ENCODE assay signal across 24 cellular contexts in the genomic region with DNA sequence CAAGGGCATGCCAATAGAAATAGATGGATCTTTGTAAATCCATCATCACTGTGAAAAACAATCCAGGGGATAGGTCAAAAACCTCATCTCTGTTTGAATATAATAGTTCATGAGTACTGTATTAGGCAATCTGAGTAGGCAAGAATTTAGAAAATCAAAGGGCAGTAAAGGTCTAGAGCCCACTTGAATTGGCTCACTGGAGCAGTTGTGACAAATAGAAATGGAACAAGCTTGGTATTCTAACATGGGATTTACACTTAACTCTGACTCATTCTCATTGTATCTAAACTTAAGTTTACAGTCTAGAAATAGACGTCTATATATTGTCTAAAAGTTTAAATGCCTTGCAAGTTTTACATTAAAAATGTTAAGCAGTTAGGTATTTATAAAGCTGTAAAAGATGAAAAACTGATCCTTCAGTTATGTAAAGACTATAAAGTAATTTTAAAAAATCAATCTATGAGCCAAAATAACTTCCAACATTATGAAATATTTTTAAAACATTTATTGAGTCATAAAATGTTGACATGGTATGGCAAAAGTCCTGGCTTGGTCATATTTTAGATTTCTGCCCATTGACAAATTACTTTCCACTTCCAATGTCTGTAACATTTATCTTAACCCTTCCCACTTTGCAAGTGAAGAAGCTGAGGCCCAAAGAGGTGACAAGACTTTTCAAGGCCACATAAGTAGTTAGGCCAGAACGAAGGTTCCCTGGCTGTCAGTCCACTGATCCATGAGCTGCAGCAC.
DNase-seq lines count a peak whose midpoint lies in the region; ATAC-seq and TF ChIP-seq lines count a peak whose summit lies in the region.
"Had no signal": no experiment of that assay in that cellular context is flagged by ENCODE, and none has a peak within 500 bp of the region (broad histone marks: within the 10 kb centered on the region; RNA-seq: fewer than 3 reads in every experiment).

No MANE protein-coding gene starts in this region.

- no peak overlapping the region for H3K4me2 ChIP-seq in trophoblast cell (ENCODE audit: low read length)

- H2AK5ac ChIP-seq in trophoblast cell (ENCODE audit: low read length) = no peak overlapping the region

- H3K9ac ChIP-seq in trophoblast cell (ENCODE audit: low read length) = no peak overlapping the region

- H3K36me3 Mint-ChIP-seq in endothelial cell (ENCODE audit: low read depth, unreplicated experiment) = no peaks in the 10 kb centered on the region
- H3K36me3 Mint-ChIP-seq: activated naive CD4-positive, alpha-beta T cell treated with anti-CD3 and anti-CD28 coated beads, Interleukin-2, amount 10 ng/mL, durations not matched to agents 7 days and 5 days had no signal

- POLR2A ChIA-PET in RWPE1 (lab: Yijun Ruan, JAX; ENCODE audit: low non-redundant PET) = interaction anchor here (0.6 kb wide), 1 partner anchor 9 kb away, joined by 4 read pairs; no protein-coding TSS in a partner anchor

- no peak for TF ChIP-seq EP300 in upper lobe of left lung (IDR thresholded peaks at IDR 0.05)

- no peak for ATAC-seq in upper lobe of left lung (ENCODE audit: low FRiP score in 2 of 2)
- ATAC-seq: left ventricle myocardium superior had no signal

- no peak for TF ChIP-seq POLR2A in upper lobe of left lung (IDR thresholded peaks at IDR 0.05)

- no peak overlapping the region for H3K27ac Mint-ChIP-seq in endothelial cell (ENCODE audit: unreplicated experiment)
- H3K27ac Mint-ChIP-seq: activated naive CD4-positive, alpha-beta T cell treated with anti-CD3 and anti-CD28 coated beads, Interleukin-2, amount 10 ng/mL, durations not matched to agents 7 days and 5 days had no signal

- H2BK5ac ChIP-seq in trophoblast cell (ENCODE audit: low read depth, low read length, poor library complexity) = no peak overlapping the region

- no peak overlapping the region for H4K91ac ChIP-seq in trophoblast cell (ENCODE audit: low read depth, low read length)

- DNase-seq in ELR (ENCODE audit: low read depth) = peak; percentile 63
- DNase-seq in RWPE1 (ENCODE audit: low spot score) = peak; percentile 20
- DNase-seq in fibroblast of gingiva (ENCODE audit: low read depth) = peak; percentile 40
- peak; percentile 34 to 71 for DNase-seq in trophoblast cell
- no peak for DNase-seq in BE2C
- no peak for DNase-seq in kidney tubule cell (ENCODE audit: low spot score)
- DNase-seq in upper lobe of left lung = no peak
- no peak for DNase-seq in endothelial cell (ENCODE audit: low spot score)
- DNase-seq: activated naive CD4-positive, alpha-beta T cell treated with anti-CD3 and anti-CD28 coated beads, Interleukin-2, amount 10 ng/mL, durations not matched to agents 7 days and 5 days; activated T-cell treated with anti-CD3 and anti-CD28 coated beads, Interleukin-2, amount 50 U/mL, for 1 hour; AML-193; Calu3; dorsolateral prefrontal cortex; GF-D8; KBM-7; left ventricle myocardium superior; NCI-H1092; NCI-H82; ovary; RPMI8226; stimulated activated CD4-positive, alpha-beta T cell treated with anti-CD3 and anti-CD28 coated beads, Interleukin-4, amount 100 ng/mL, for 24 hours had no signal

- H3K4me3 ChIP-seq in trophoblast cell (ENCODE audit: low read depth, low read length) (no peak overlapping the region), BE2C (ENCODE audit: low read depth, low read length) (no peak overlapping the region), upper lobe of left lung (no peak overlapping the region)
- H3K4me3 ChIP-seq: dorsolateral prefrontal cortex, esophagus muscularis mucosa, ovary, suprapubic skin had no signal

- no peak overlapping the region for H3K14ac ChIP-seq in trophoblast cell (ENCODE audit: low read length)

- H3K4me1 ChIP-seq in trophoblast cell (ENCODE audit: control insufficient read depth in 1 of 2, insufficient read depth in 2 of 2, low read length in 2 of 2) (no peaks in the 10 kb centered on the region), BE2C (no peaks in the 10 kb centered on the region), upper lobe of left lung (no peaks in the 10 kb centered on the region)
- H3K4me1 ChIP-seq: suprapubic skin had no signal

- no peak overlapping the region for H3K23ac ChIP-seq in trophoblast cell (ENCODE audit: low read length)

- no peak overlapping the region for H2BK12ac ChIP-seq in trophoblast cell (ENCODE audit: low read length)

- no peak overlapping the region for H3K18ac ChIP-seq in trophoblast cell (ENCODE audit: low read length)

- no peak overlapping the region for H4K8ac ChIP-seq in trophoblast cell (ENCODE audit: low read depth, low read length)

- no peaks in the 10 kb centered on the region for H3K79me2 ChIP-seq in trophoblast cell (ENCODE audit: control insufficient read depth, insufficient read depth, low read length, poor library complexity)

- H3K9me3 Mint-ChIP-seq in endothelial cell (ENCODE audit: unreplicated experiment) = no peaks in the 10 kb centered on the region
- H3K9me3 Mint-ChIP-seq: activated naive CD4-positive, alpha-beta T cell treated with anti-CD3 and anti-CD28 coated beads, Interleukin-2, amount 10 ng/mL, durations not matched to agents 7 days and 5 days had no signal

- no peak overlapping the region for H2BK120ac ChIP-seq in trophoblast cell (ENCODE audit: insufficient read depth, low read length, poor library complexity)

- H3K27me3 ChIP-seq in trophoblast cell (ENCODE audit: insufficient read depth, low read length) = no peaks in the 10 kb centered on the region
- H3K27me3 ChIP-seq in BE2C = no peaks in the 10 kb centered on the region
- H3K27me3 ChIP-seq in upper lobe of left lung = no peaks in the 10 kb centered on the region
- H3K27me3 ChIP-seq: dorsolateral prefrontal cortex, esophagus muscularis mucosa, ovary, suprapubic skin had no signal

- H3K4me1 Mint-ChIP-seq in endothelial cell (ENCODE audit: unreplicated experiment) = no peaks in the 10 kb centered on the region
- H3K4me1 Mint-ChIP-seq: activated naive CD4-positive, alpha-beta T cell treated with anti-CD3 and anti-CD28 coated beads, Interleukin-2, amount 10 ng/mL, durations not matched to agents 7 days and 5 days had no signal

- no peak overlapping the region for H3K4me3 Mint-ChIP-seq in endothelial cell (ENCODE audit: unreplicated experiment)
- H3K4me3 Mint-ChIP-seq: activated naive CD4-positive, alpha-beta T cell treated with anti-CD3 and anti-CD28 coated beads, Interleukin-2, amount 10 ng/mL, durations not matched to agents 7 days and 5 days had no signal

- no peak overlapping the region for H2AFZ ChIP-seq in trophoblast cell (ENCODE audit: insufficient read depth, low read length, poor library complexity)

- H3K36me3 ChIP-seq in trophoblast cell (ENCODE audit: control insufficient read depth in 1 of 2, insufficient read depth in 2 of 2, low read length in 2 of 2) = no peaks in the 10 kb centered on the region
- H3K36me3 ChIP-seq in BE2C = no peaks in the 10 kb centered on the region
- no peaks in the 10 kb centered on the region for H3K36me3 ChIP-seq in upper lobe of left lung
- H3K36me3 ChIP-seq: esophagus muscularis mucosa, ovary, suprapubic skin had no signal

- H3K27ac ChIP-seq in RWPE1 = no peak overlapping the region
- no peak overlapping the region for H3K27ac ChIP-seq in trophoblast cell (ENCODE audit: low read depth, low read length)
- no peak overlapping the region for H3K27ac ChIP-seq in upper lobe of left lung
- H3K27ac ChIP-seq: dorsolateral prefrontal cortex, esophagus muscularis mucosa, HL-60, ovary, suprapubic skin had no signal

- no CpG with 5 or more reads among the region's 2 CpGs for WGBS in trophoblast cell (ENCODE audit: extremely low coverage, insufficient coverage, insufficient read length)
- 56 to 69% methylated on average over 2 of the region's 2 CpGs for WGBS in upper lobe of left lung, 2 donors

- no peaks in the 10 kb centered on the region for H3K9me3 ChIP-seq in trophoblast cell (ENCODE audit: insufficient read depth, low read depth, low read length)
- no peaks in the 10 kb centered on the region for H3K9me3 ChIP-seq in BE2C
- no peaks in the 10 kb centered on the region for H3K9me3 ChIP-seq in upper lobe of left lung
- H3K9me3 ChIP-seq: esophagus muscularis mucosa, ovary, suprapubic skin had no signal

- peaks cover 3% of the 10 kb centered on the region for H3K27me3 Mint-ChIP-seq in endothelial cell (ENCODE audit: unreplicated experiment)
- H3K27me3 Mint-ChIP-seq: activated naive CD4-positive, alpha-beta T cell treated with anti-CD3 and anti-CD28 coated beads, Interleukin-2, amount 10 ng/mL, durations not matched to agents 7 days and 5 days had no signal

- CTCF ChIA-PET in RWPE1 (lab: Yijun Ruan, JAX) = interaction anchor here (0.6 to 0.7 kb wide), 3 partner anchors 106 to 1514 kb away, joined by 3 to 4 read pairs (median 3); no protein-coding TSS in a partner anchor

- H4K12ac ChIP-seq in trophoblast cell (ENCODE audit: low read depth, low read length) = no peak overlapping the region

- H3K4ac ChIP-seq in trophoblast cell (ENCODE audit: low read depth, low read length) = no peak overlapping the region

- H3K79me1 ChIP-seq in trophoblast cell (ENCODE audit: low read length) = no peaks in the 10 kb centered on the region

- no peak for TF ChIP-seq CTCF in RWPE1 (conservative IDR thresholded peaks at IDR 0.05; ENCODE audit: low read depth)
- TF ChIP-seq CTCF in BE2C (IDR thresholded peaks at IDR 0.05; ENCODE audit: low read depth, low read length) = no peak
- no peak for TF ChIP-seq CTCF in upper lobe of left lung (IDR thresholded peaks at IDR 0.05)
- TF ChIP-seq CTCF in endothelial cell (IDR thresholded peaks at IDR 0.05; ENCODE audit: unreplicated experiment) = no peak

Comparison
In these comparisons a context has a peak if more than half of its experiments do, and no peak if none do; other contexts are left out.
1. DNase-seq: peak in ELR (single experiment), RWPE1 (single experiment), fibroblast of gingiva (single experiment) and trophoblast cell (2 of 2); none in BE2C (single experiment), kidney tubule cell (single experiment), upper lobe of left lung (0 of 2) and endothelial cell (single experiment).